ENCODE assay signal across 13 cellular contexts in the genomic region with DNA sequence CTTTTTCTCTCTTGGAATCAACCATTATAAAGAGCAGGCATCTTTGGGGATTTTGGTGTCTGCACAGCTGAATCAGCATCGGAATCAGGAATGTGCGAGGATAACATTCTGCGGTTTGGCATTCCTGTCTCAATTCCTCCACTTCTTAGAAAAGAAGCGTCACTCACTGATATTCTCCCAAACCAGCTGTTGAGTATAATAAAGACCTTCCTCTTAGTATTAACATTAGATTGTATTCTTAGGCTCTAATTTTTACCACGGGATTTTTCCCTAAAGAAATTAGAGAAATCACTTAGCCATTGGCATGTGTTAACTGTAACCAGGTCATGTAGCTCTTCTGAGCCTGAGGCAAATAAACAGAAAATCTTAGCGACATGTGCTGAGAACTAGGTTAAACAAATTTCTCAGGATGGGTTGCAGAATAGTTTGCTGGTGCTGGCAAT.
DNase-seq lines count a peak whose midpoint lies in the region; ATAC-seq and TF ChIP-seq lines count a peak whose summit lies in the region.
"Had no signal": no experiment of that assay in that cellular context is flagged by ENCODE, and none has a peak within 500 bp of the region (broad histone marks: within the 10 kb centered on the region; RNA-seq: fewer than 3 reads in every experiment).

No MANE protein-coding gene starts in this region.

- no peaks in the 10 kb centered on the region for H3K9me3 Mint-ChIP-seq in activated CD8-positive, alpha-beta T cell treated with anti-CD3 and anti-CD28 coated beads, Interleukin-2, amount 10 ng/mL, durations not matched to agents 7 days and 5 days (ENCODE audit: insufficient read depth)
- H3K9me3 Mint-ChIP-seq: natural killer cell had no signal

- H3K27me3 Mint-ChIP-seq in activated CD8-positive, alpha-beta T cell treated with anti-CD3 and anti-CD28 coated beads, Interleukin-2, amount 10 ng/mL, durations not matched to agents 7 days and 5 days (ENCODE audit: low read depth) = peaks cover 5% of the 10 kb centered on the region

- no peak overlapping the region for H3K27ac Mint-ChIP-seq in activated CD8-positive, alpha-beta T cell treated with anti-CD3 and anti-CD28 coated beads, Interleukin-2, amount 10 ng/mL, durations not matched to agents 7 days and 5 days
- H3K27ac Mint-ChIP-seq: natural killer cell had no signal

- H3K4me3 ChIP-seq in SJSA1 (no peak overlapping the region), fibroblast of villous mesenchyme (ENCODE audit: low read depth, low read length) (peak overlapping the region; percentile 14)
- H3K4me3 ChIP-seq: body of pancreas had no signal

- H3K4me1 ChIP-seq in SJSA1 (replicated peaks) = peaks cover 43% of the 10 kb centered on the region
- H3K4me1 ChIP-seq: body of pancreas had no signal

- no peaks in the 10 kb centered on the region for H3K9me3 ChIP-seq in SJSA1 (replicated peaks)
- H3K9me3 ChIP-seq: body of pancreas had no signal

- no peaks in the 10 kb centered on the region for H3K4me1 Mint-ChIP-seq in activated CD8-positive, alpha-beta T cell treated with anti-CD3 and anti-CD28 coated beads, Interleukin-2, amount 10 ng/mL, durations not matched to agents 7 days and 5 days (ENCODE audit: low read depth)
- H3K4me1 Mint-ChIP-seq: natural killer cell had no signal

- peak overlapping the region; percentile 84 for H3K27ac ChIP-seq in SJSA1
- H3K27ac ChIP-seq: body of pancreas had no signal

- POLR2A ChIA-PET in activated CD8-positive, alpha-beta T cell treated with anti-CD3 and anti-CD28 coated beads, Interleukin-2, amount 10 ng/mL, durations not matched to agents 7 days and 5 days (lab: Charles Lee) = no interaction called here

- CTCF ChIA-PET in activated CD8-positive, alpha-beta T cell treated with anti-CD3 and anti-CD28 coated beads, Interleukin-2, amount 10 ng/mL, durations not matched to agents 7 days and 5 days (lab: Charles Lee) = no interaction called here

- DNase-seq in AG20443 (ENCODE audit: low spot score) = peak; percentile 86
- peak; percentile 74 to 86 for DNase-seq in SJSA1 (ENCODE audit: low read depth in 1 of 2, low spot score in 2 of 2)
- peak; percentile 92 for DNase-seq in fibroblast of villous mesenchyme (ENCODE audit: low read depth)
- DNase-seq in renal cortical epithelial cell (ENCODE audit: low read depth) = peak; percentile 19
- DNase-seq in activated CD8-positive, alpha-beta T cell treated with anti-CD3 and anti-CD28 coated beads, Interleukin-2, amount 10 ng/mL, durations not matched to agents 7 days and 5 days = no peak
- DNase-seq in activated CD4-positive, alpha-beta T cell treated with anti-CD3 and anti-CD28 coated beads for 4 hours = no peak
- DNase-seq: C1 segment of cervical spinal cord; natural killer cell; NCI-H1048; stimulated activated CD4-positive, alpha-beta T cell treated with anti-CD3 and anti-CD28 coated beads, Interleukin-4, amount 100 ng/mL, for 24 hours had no signal

- H3K27me3 ChIP-seq in SJSA1 (replicated peaks) = no peaks in the 10 kb centered on the region
- H3K27me3 ChIP-seq: body of pancreas had no signal

- no peaks in the 10 kb centered on the region for H3K36me3 Mint-ChIP-seq in activated CD8-positive, alpha-beta T cell treated with anti-CD3 and anti-CD28 coated beads, Interleukin-2, amount 10 ng/mL, durations not matched to agents 7 days and 5 days (ENCODE audit: low read depth)
- H3K36me3 Mint-ChIP-seq: natural killer cell had no signal

- H3K36me3 ChIP-seq in SJSA1 = no peaks in the 10 kb centered on the region

- ATAC-seq in HG02970 (IDR thresholded peaks at IDR 0.05; ENCODE audit: low FRiP score, unreplicated experiment) = no peak
- ATAC-seq in activated CD8-positive, alpha-beta T cell treated with anti-CD3 and anti-CD28 coated beads, Interleukin-2, amount 10 ng/mL, durations not matched to agents 7 days and 5 days = no peak
- no peak for ATAC-seq in GM21619 (IDR thresholded peaks at IDR 0.05; ENCODE audit: unreplicated experiment)
- ATAC-seq: body of pancreas, natural killer cell had no signal

- no peak for TF ChIP-seq CTCF in fibroblast of villous mesenchyme (IDR thresholded peaks at IDR 0.05; ENCODE audit: insufficient read depth, low read depth, low read length)

- H3K4me3 Mint-ChIP-seq in activated CD8-positive, alpha-beta T cell treated with anti-CD3 and anti-CD28 coated beads, Interleukin-2, amount 10 ng/mL, durations not matched to agents 7 days and 5 days = no peak overlapping the region
- H3K4me3 Mint-ChIP-seq: natural killer cell had no signal

Comparison
In these comparisons a context has a peak if more than half of its experiments do, and no peak if none do; other contexts are left out.
1. DNase-seq: peak in AG20443 (single experiment), SJSA1 (2 of 2), fibroblast of villous mesenchyme (single experiment) and renal cortical epithelial cell (single experiment); none in activated CD8-positive, alpha-beta T cell treated with anti-CD3 and anti-CD28 coated beads, Interleukin-2, amount 10 ng/mL, durations not matched to agents 7 days and 5 days (single experiment) and activated CD4-positive, alpha-beta T cell treated with anti-CD3 and anti-CD28 coated beads for 4 hours (0 of 2).